Comparison of ENCODE assay signal across 19 cellular contexts in genomic region chr6:57255451-57256181, GRCh38.
"Had no signal": no experiment of that assay in that cellular context is flagged by ENCODE, and none has a peak within 500 bp of the region (broad histone marks: within the 10 kb centered on the region; RNA-seq: fewer than 3 reads in every experiment).

No MANE protein-coding gene starts in this region.

- H3K36me3 ChIP-seq: adrenal gland, cardiac muscle cell, heart left ventricle, left ventricle myocardium inferior, pancreas, spleen, thyroid gland, WERI-Rb-1 had no signal

- H3K9me3 ChIP-seq: adrenal gland, heart left ventricle, left ventricle myocardium inferior, pancreas, spleen, thyroid gland had no signal

- ATAC-seq: activated naive CD4-positive, alpha-beta T cell treated with anti-CD3 and anti-CD28 coated beads, Interleukin-2, amount 50 U/mL, for 72 hours; heart left ventricle; pancreas had no signal

- H3K4me3 Mint-ChIP-seq: naive B cell had no signal

- H3K36me3 Mint-ChIP-seq: activated naive CD4-positive, alpha-beta T cell treated with anti-CD3 and anti-CD28 coated beads, Interleukin-2, amount 50 U/mL, for 72 hours; naive B cell had no signal

- DNase-seq: activated CD4-positive, alpha-beta T cell treated with anti-CD3 and anti-CD28 coated beads, Interleukin-2, amount 50 U/mL, for 4 hours; activated gamma-delta T cell; adrenal gland; dermis blood vessel endothelial cell; effector memory CD4-positive, alpha-beta T cell; heart left ventricle; kidney glomerular epithelial cell; left ventricle myocardium inferior; mammary epithelial cell; naive B cell; pancreas; spleen; stimulated activated naive CD4-positive, alpha-beta T cell; SW 1271; T-helper 2 cell; thyroid gland; WERI-Rb-1 had no signal

- H3K27ac Mint-ChIP-seq: activated naive CD4-positive, alpha-beta T cell treated with anti-CD3 and anti-CD28 coated beads, Interleukin-2, amount 50 U/mL, for 72 hours; naive B cell had no signal

- H3K4me3 ChIP-seq: adrenal gland, cardiac muscle cell, heart left ventricle, left ventricle myocardium inferior, pancreas, spleen, thyroid gland had no signal

- H3K9me3 Mint-ChIP-seq: naive B cell had no signal

- H3K27me3 ChIP-seq: adrenal gland, cardiac muscle cell, heart left ventricle, pancreas, spleen, thyroid gland had no signal

- H3K4me1 ChIP-seq: adrenal gland, pancreas, spleen had no signal

- H3K27ac ChIP-seq: adrenal gland, cardiac muscle cell, left ventricle myocardium inferior, pancreas, spleen, WERI-Rb-1 had no signal

- H3K4me1 Mint-ChIP-seq: naive B cell had no signal
